Comparison of ENCODE assay signal across 10 cellular contexts in genomic region chr5:173885481-173886010, GRCh38. TPM values are rescaled to one million over a fixed set of nuclear protein-coding genes. Genes with fewer than 3 reads are reported as not detected.
DNase-seq lines count a peak whose midpoint lies in the region; ATAC-seq and TF ChIP-seq lines count a peak whose summit lies in the region.
"Had no signal": no experiment of that assay in that cellular context is flagged by ENCODE, and none has a peak within 500 bp of the region (broad histone marks: within the 10 kb centered on the region; RNA-seq: fewer than 3 reads in every experiment).

No MANE protein-coding gene starts in this region.

- POLR2A ChIA-PET in naive thymus-derived CD4-positive, alpha-beta T cell (lab: Charles Lee), result interaction anchor here (0.9 to 2.8 kb wide), 2 partner anchors 22 to 32 kb away, joined by 3 to 18 read pairs; no protein-coding TSS in a partner anchor
- POLR2A ChIA-PET in PC-3 (lab: Charles Lee; ENCODE audit: unreplicated experiment), result no interaction called here

- H3F3A ChIP-seq in PC-3 (ENCODE audit: low read length, unreplicated experiment), result no peaks in the 10 kb centered on the region

- peaks cover 36 to 41% of the 10 kb centered on the region in 2 donors for H3K4me1 ChIP-seq in naive thymus-derived CD4-positive, alpha-beta T cell (ENCODE audit: control insufficient read depth in 2 of 2, insufficient read depth in 2 of 2, low read length in 2 of 2)
- H3K4me1 ChIP-seq in gastroesophageal sphincter (peaks cover 0 to 19% (median 0%) of the 10 kb centered on the region in 3 donors), PC-3 (ENCODE audit: insufficient read depth, low read length) (peaks cover 37% of the 10 kb centered on the region)

- intact Hi-C loops in Calu3 (cut with micrococcal nuclease; ENCODE audit: unreplicated experiment) (loop anchor here (2.0 to 5.0 kb wide), 3 partner anchors 63 to 268 kb away; partner anchors contain the start of gene BOD1), PC-3 (cut with micrococcal nuclease) (loop anchor here (5.0 kb wide), 2 partner anchors 58 to 168 kb away; no protein-coding TSS in a partner anchor)
- intact Hi-C loops in naive thymus-derived CD4-positive, alpha-beta T cell (cut with micrococcal nuclease), result loop anchor here (2.0 to 10.0 kb wide), 7 partner anchors 65 to 1881 kb away; partner anchors contain the start of genes ATP6V0E1 (in 1 of the 2), DUSP1 (in 1 of the 2), FBXW11 (in 1 of the 2) and HRH2 (in 1 of the 2)

- CTCF ChIA-PET in Calu3 (lab: Charles Lee), result interaction anchor here (1.2 to 1.3 kb wide), 3 partner anchors 18 to 94 kb away, joined by 3 to 4 read pairs (median 3); no protein-coding TSS in a partner anchor
- CTCF ChIA-PET in naive thymus-derived CD4-positive, alpha-beta T cell (lab: Charles Lee), result interaction anchor here (0.6 to 1.6 kb wide), 4 partner anchors 39 to 1595 kb away, joined by 3 to 5 read pairs (median 3); partner anchors contain the start of gene BOD1
- CTCF ChIA-PET in PC-3 (lab: Charles Lee), result interaction anchor here (0.5 kb wide), 1 partner anchor 233 kb away, joined by 3 read pairs; no protein-coding TSS in a partner anchor

- H3K27me3 Mint-ChIP-seq in Calu3 (ENCODE audit: unreplicated experiment), result no peaks in the 10 kb centered on the region
- no peaks in the 10 kb centered on the region for H3K27me3 Mint-ChIP-seq in activated naive CD8-positive, alpha-beta T cell treated with anti-CD3 and anti-CD28 coated beads for 36 hours
- no peaks in the 10 kb centered on the region for H3K27me3 Mint-ChIP-seq in naive thymus-derived CD4-positive, alpha-beta T cell

- ATAC-seq in naive thymus-derived CD4-positive, alpha-beta T cell, result no peak
- ATAC-seq in gastroesophageal sphincter (no peak), PC-3 (no peak), GM21723 (IDR thresholded peaks at IDR 0.05; ENCODE audit: unreplicated experiment) (no peak)

- H3K27ac ChIP-seq in naive thymus-derived CD4-positive, alpha-beta T cell (ENCODE audit: low read depth, low read length), result no peak overlapping the region
- H3K27ac ChIP-seq in gastroesophageal sphincter (no peak overlapping the region), PC-3 (ENCODE audit: low read length) (no peak overlapping the region)
- H3K27ac ChIP-seq: prostate gland had no signal

- H2AFZ ChIP-seq in PC-3 (ENCODE audit: low read length), result no peak overlapping the region

- DNase-seq in Calu3 (no peak), LoVo (ENCODE audit: low spot score) (peak; percentile 73), GM19240 (ENCODE audit: insufficient read length, low spot score) (no peak), PC-3 (no peak)
- no peak for DNase-seq in activated naive CD8-positive, alpha-beta T cell treated with anti-CD3 and anti-CD28 coated beads for 36 hours
- peak in 1 of 9 donors; percentile 14 for DNase-seq in naive thymus-derived CD4-positive, alpha-beta T cell
- DNase-seq: NCI-H2171 had no signal

- no peak overlapping the region for H3K9ac ChIP-seq in PC-3 (ENCODE audit: low read length)

- TF ChIP-seq EP300 in gastroesophageal sphincter (IDR thresholded peaks at IDR 0.05), result no peak

- no peaks in the 10 kb centered on the region for H3K9me2 ChIP-seq in PC-3 (replicated peaks; ENCODE audit: low read length)

- BruUV-seq in Calu3 (replicated peaks; lab: Mats Ljungman, UMichigan), result no TSS peak
- BruUV-seq in PC-3 (replicated peaks; lab: Mats Ljungman, UMichigan), result no TSS peak

- no peak overlapping the region for H3K4me2 ChIP-seq in PC-3 (ENCODE audit: low read length)

- H3K4me3 Mint-ChIP-seq in Calu3 (ENCODE audit: low read depth, unreplicated experiment), result no peak overlapping the region
- no peak overlapping the region for H3K4me3 Mint-ChIP-seq in activated naive CD8-positive, alpha-beta T cell treated with anti-CD3 and anti-CD28 coated beads for 36 hours
- peak overlapping the region; percentile 35 to 99 (median 69) for H3K4me3 Mint-ChIP-seq in naive thymus-derived CD4-positive, alpha-beta T cell

- H3K9me3 ChIP-seq in naive thymus-derived CD4-positive, alpha-beta T cell (ENCODE audit: control insufficient read depth in 2 of 3, low read length in 3 of 3), result no peaks in the 10 kb centered on the region
- H3K9me3 ChIP-seq in gastroesophageal sphincter (no peaks in the 10 kb centered on the region), PC-3 (ENCODE audit: low read length) (no peaks in the 10 kb centered on the region; the same call in 1 of the 2 replicates)
- H3K9me3 ChIP-seq: prostate gland had no signal

- peak overlapping the region; percentile 49 for H3K27ac Mint-ChIP-seq in Calu3 (ENCODE audit: unreplicated experiment)
- H3K27ac Mint-ChIP-seq in activated naive CD8-positive, alpha-beta T cell treated with anti-CD3 and anti-CD28 coated beads for 36 hours, result peak overlapping the region; percentile 62
- peak overlapping the region in 8 of 9 donors; percentile 54 to 98 (median 74) for H3K27ac Mint-ChIP-seq in naive thymus-derived CD4-positive, alpha-beta T cell

- 54 to 56% methylated on average over 5 to 6 of the region's 6 CpGs for WGBS in gastroesophageal sphincter (ENCODE audit: low coverage in 1 of 2), 2 donors

- no peak for TF ChIP-seq CTCF in Calu3 (IDR thresholded peaks at IDR 0.05; ENCODE audit: unreplicated experiment)
- TF ChIP-seq CTCF in gastroesophageal sphincter (IDR thresholded peaks at IDR 0.05), result no peak
- TF ChIP-seq CTCF in PC-3 (conservative IDR thresholded peaks at IDR 0.05; ENCODE audit: low read depth, low read length), result no peak

- H3K36me3 ChIP-seq in naive thymus-derived CD4-positive, alpha-beta T cell (ENCODE audit: control insufficient read depth in 2 of 3, insufficient read depth in 3 of 3, low read length in 3 of 3), result peaks cover 0 to 5% (median 0%) of the 10 kb centered on the region in 3 experiments
- H3K36me3 ChIP-seq in gastroesophageal sphincter (no peaks in the 10 kb centered on the region), PC-3 (ENCODE audit: low read depth, low read length) (no peaks in the 10 kb centered on the region)
- H3K36me3 ChIP-seq: prostate gland had no signal

- H3K36me3 Mint-ChIP-seq in Calu3 (ENCODE audit: insufficient read depth, unreplicated experiment), result peaks cover 36% of the 10 kb centered on the region
- peaks cover 19% of the 10 kb centered on the region for H3K36me3 Mint-ChIP-seq in activated naive CD8-positive, alpha-beta T cell treated with anti-CD3 and anti-CD28 coated beads for 36 hours
- peaks cover 0 to 26% (median 4%) of the 10 kb centered on the region in 5 donors for H3K36me3 Mint-ChIP-seq in naive thymus-derived CD4-positive, alpha-beta T cell

- TF ChIP-seq POLR2A in gastroesophageal sphincter (IDR thresholded peaks at IDR 0.05), result no peak

- no peaks in the 10 kb centered on the region for H4K20me1 ChIP-seq in PC-3 (ENCODE audit: low read length)

- peaks cover 57% of the 10 kb centered on the region for H3K4me1 Mint-ChIP-seq in Calu3 (ENCODE audit: low read depth, unreplicated experiment)
- peaks cover 36% of the 10 kb centered on the region for H3K4me1 Mint-ChIP-seq in activated naive CD8-positive, alpha-beta T cell treated with anti-CD3 and anti-CD28 coated beads for 36 hours
- peaks cover 46 to 72% (median 58%) of the 10 kb centered on the region in 7 donors for H3K4me1 Mint-ChIP-seq in naive thymus-derived CD4-positive, alpha-beta T cell

- H3K4me3 ChIP-seq in naive thymus-derived CD4-positive, alpha-beta T cell (ENCODE audit: low read length), result no peak overlapping the region
- no peak overlapping the region for H3K4me3 ChIP-seq in gastroesophageal sphincter
- H3K4me3 ChIP-seq in PC-3 (ENCODE audit: low read length), result no peak overlapping the region
- H3K4me3 ChIP-seq: prostate gland had no signal

- H3K79me2 ChIP-seq in PC-3 (ENCODE audit: low read length), result peaks cover 23% of the 10 kb centered on the region

- peaks cover 3% of the 10 kb centered on the region for H3K9me3 Mint-ChIP-seq in Calu3 (ENCODE audit: low read depth, unreplicated experiment)
- H3K9me3 Mint-ChIP-seq in activated naive CD8-positive, alpha-beta T cell treated with anti-CD3 and anti-CD28 coated beads for 36 hours, result peaks cover 15% of the 10 kb centered on the region
- peaks cover 0 to 25% (median 0%) of the 10 kb centered on the region in 11 donors for H3K9me3 Mint-ChIP-seq in naive thymus-derived CD4-positive, alpha-beta T cell

- H3K27me3 ChIP-seq in naive thymus-derived CD4-positive, alpha-beta T cell (ENCODE audit: control insufficient read depth in 2 of 2, insufficient read depth in 2 of 2, low read length in 2 of 2), result no peaks in the 10 kb centered on the region
- H3K27me3 ChIP-seq in gastroesophageal sphincter (no peaks in the 10 kb centered on the region), PC-3 (ENCODE audit: low read length) (no peaks in the 10 kb centered on the region)

RNA-seq across cellular contexts. Expression of gene CPEB4, which starts 2.6 kb away (rescaled TPM):
- total RNA-seq in Calu3 (2022), result 30.8 and 32.0 TPM in 2 replicates
- total RNA-seq in activated naive CD8-positive, alpha-beta T cell treated with anti-CD3 and anti-CD28 coated beads for 36 hours, result 1 to 10 TPM; 7.4 to 8.4 TPM
- total RNA-seq in naive thymus-derived CD4-positive, alpha-beta T cell, result 10 to 100 TPM; 12.6 to 40.4 (median 17.5) TPM
- polyA plus RNA-seq in naive thymus-derived CD4-positive, alpha-beta T cell, result 1 to 10 TPM; 3.9 to 6.9 TPM
- 10 to 100 TPM; 43.3 to 60.6 (median 52.4) TPM for total RNA-seq in gastroesophageal sphincter
- total RNA-seq in PC-3 (2014; rRNA removed), result 26.2 and 37.0 TPM in 2 replicates

Comparison
In these comparisons a context has a peak if more than half of its experiments do, and no peak if none do; other contexts are left out.
1. H3K4me3 Mint-ChIP-seq: peak in naive thymus-derived CD4-positive, alpha-beta T cell (10 of 10); none in Calu3 (single experiment) and activated naive CD8-positive, alpha-beta T cell treated with anti-CD3 and anti-CD28 coated beads for 36 hours (single experiment).
2. Peak in every context shown above with its lines, with median percentiles within 50 percentile points of each other: H3K27ac Mint-ChIP-seq.